Comparison of ENCODE assay signal across 10 cellular contexts in the genomic region with DNA sequence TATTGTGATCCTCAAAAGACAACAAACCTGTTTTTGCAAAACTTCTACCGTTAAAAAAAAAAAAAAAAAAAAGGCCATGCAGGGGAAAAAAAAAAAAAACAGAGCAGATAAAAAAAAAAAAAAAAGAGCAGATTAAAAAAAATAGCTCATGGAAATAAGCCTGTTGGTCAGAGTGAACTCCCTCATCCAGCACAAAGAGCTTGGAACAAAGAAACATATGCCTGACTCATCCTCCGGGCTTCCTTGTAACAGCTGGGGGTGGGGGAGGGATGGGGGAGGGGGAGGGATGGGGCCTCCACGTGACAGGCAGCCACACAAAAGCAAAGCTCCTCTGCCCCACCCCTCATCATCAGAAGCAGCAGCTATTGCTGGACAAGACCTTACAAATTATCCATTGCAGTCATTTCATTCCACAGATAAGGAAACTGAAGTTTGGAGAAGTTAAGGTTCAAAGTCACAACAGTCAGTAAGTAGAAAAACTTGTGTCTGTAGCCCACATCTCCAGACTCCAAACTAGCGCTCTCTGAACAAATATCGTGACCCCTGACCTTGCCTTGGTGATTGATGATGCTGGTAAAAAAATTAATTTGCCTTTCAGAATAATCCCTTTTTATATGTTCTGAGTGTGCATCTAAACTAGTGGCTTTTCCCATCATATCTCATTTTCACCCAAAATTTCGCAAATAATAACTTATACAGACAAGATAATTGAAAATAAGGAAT. TPM values are rescaled to one million over a fixed set of nuclear protein-coding genes. Genes with fewer than 3 reads are reported as not detected.
DNase-seq lines count a peak whose midpoint lies in the region; TF ChIP-seq lines count a peak whose summit lies in the region.
"Had no signal": no experiment of that assay in that cellular context is flagged by ENCODE, and none has a peak within 500 bp of the region (broad histone marks: within the 10 kb centered on the region; RNA-seq: fewer than 3 reads in every experiment).

No MANE protein-coding gene starts in this region.

- H3K4me1 ChIP-seq in GM23248 (ENCODE audit: insufficient read depth) = peaks cover 16% of the 10 kb centered on the region

- in situ Hi-C loops in GM23248 (cut with MboI) = no loop called here

- H3K79me2 ChIP-seq in GM23248 (ENCODE audit: insufficient read depth) = no peaks in the 10 kb centered on the region

- no peak overlapping the region for H3K9ac ChIP-seq in GM23248

- peak overlapping the region; percentile 40 for H3K4me2 ChIP-seq in GM23248 (ENCODE audit: unreplicated experiment)

- no peak overlapping the region for H3K4me3 ChIP-seq in GM23248
- H3K4me3 ChIP-seq in dorsolateral prefrontal cortex = peak overlapping the region in 2 of 59 donors; percentile 4 to 6
- H3K4me3 ChIP-seq in lower leg skin (ENCODE audit: low read depth, poor library complexity, severe bottlenecking) = no peak overlapping the region

- H3K9me2 ChIP-seq in GM23248 (ENCODE audit: insufficient read depth) = no peaks in the 10 kb centered on the region

- H3K27me3 ChIP-seq in GM23248 (replicated peaks; ENCODE audit: insufficient read depth) = no peaks in the 10 kb centered on the region
- H3K27me3 ChIP-seq in dorsolateral prefrontal cortex = no peaks in the 10 kb centered on the region

- DNase-seq in GM23248 (peak; percentile 89), NCI-H82 (lab: John Stamatoyannopoulos, UW) (peak; percentile 79), dorsolateral prefrontal cortex (peak in 7 of 10 donors; percentile 41 to 68 (median 59)), lower leg skin (ENCODE audit: low spot score in 2 of 2) (peak; percentile 62 to 89)
- no peak for DNase-seq in activated CD8-positive, alpha-beta memory T cell treated with anti-CD3 and anti-CD28 coated beads, Interleukin-2, amount 50 U/mL, for 4 hours
- DNase-seq in activated naive CD4-positive, alpha-beta T cell (lab: John Stamatoyannopoulos, UW) = no peak
- no peak for DNase-seq in stimulated activated CD4-positive, alpha-beta T cell treated with anti-CD3 and anti-CD28 coated beads, Interleukin-12 subunit alpha, Interleukin-12 subunit beta, amount 100 ng/mL, for 4 hours
- DNase-seq in activated CD4-positive, CD25-positive, alpha-beta regulatory T cell (lab: John Stamatoyannopoulos, UW) = no peak
- DNase-seq: naive B cell had no signal

- 32 to 43% methylated on average over 6 of the region's 6 CpGs for WGBS in GM23248 (ENCODE audit: low coverage in 1 of 2, low lambda C conversion rate in 2 of 2, missing lambda C conversion rate in 2 of 2), 2 experiments
- WGBS in lower leg skin, 2 donors = 39 to 40% methylated on average over 6 of the region's 6 CpGs

- H3F3A ChIP-seq in GM23248 (ENCODE audit: insufficient read depth) = peaks cover 36% of the 10 kb centered on the region

- TF ChIP-seq POLR2A in lower leg skin (IDR thresholded peaks at IDR 0.05) = no peak

- no peak overlapping the region for H2AFZ ChIP-seq in GM23248

- H3K36me3 ChIP-seq in GM23248 (ENCODE audit: low read depth) = no peaks in the 10 kb centered on the region

- H3K27ac ChIP-seq in GM23248 = no peak overlapping the region
- peak overlapping the region in 58 of 59 donors; percentile 30 to 97 (median 85) for H3K27ac ChIP-seq in dorsolateral prefrontal cortex

- H4K20me1 ChIP-seq in GM23248 (ENCODE audit: insufficient read depth) = no peaks in the 10 kb centered on the region

- intact Hi-C loops in dorsolateral prefrontal cortex (cut with DNase I) = loop anchor here (2.0 to 5.0 kb wide), 3 partner anchors 38 to 74 kb away; a partner anchor contains a TSS
- intact Hi-C loops in lower leg skin (cut with DNase I; ENCODE audit: low total_unique reads) = no loop called here

- TF ChIP-seq CTCF in dorsolateral prefrontal cortex (IDR thresholded peaks at IDR 0.05 in 54 of 56, conservative IDR thresholded peaks at IDR 0.05 in 2 of 56; ENCODE audit: low read depth in 1 of 56, partially characterized antibody in 56 of 56) (peak in 2 of 56 donors; percentile 5 to 11), lower leg skin (IDR thresholded peaks at IDR 0.05) (no peak)

- H3K9me3 ChIP-seq in GM23248 (ENCODE audit: low read depth) = no peaks in the 10 kb centered on the region

RNA-seq across cellular contexts. Expression of a gene that starts 38.9 kb away (rescaled TPM):
- total RNA-seq in GM23248 (2014; rRNA removed; shearing (Covaris generic)) = 12.3 and 17.1 TPM in 2 replicates
- 6.0 and 8.0 TPM in 2 replicates for polyA plus RNA-seq in GM23248 (2016; fragmentation: Nextera tagmentation; extraction: Ambion mirVana)
- total RNA-seq in dorsolateral prefrontal cortex = 10 to 100 TPM in 105 of 120 experiments, 1 to 10 TPM in 15; 5.6 to 99.0 (median 18.4) TPM
- total RNA-seq in lower leg skin = 10 to 100 TPM; 10.7 to 21.3 (median 13.3) TPM

RNA-seq across cellular contexts. Expression of a gene that starts 42.6 kb away (rescaled TPM):
- total RNA-seq in GM23248 (2014; rRNA removed; shearing (Covaris generic)) = not detected in 2 replicates
- not detected in 2 replicates for polyA plus RNA-seq in GM23248 (2016; fragmentation: Nextera tagmentation; extraction: Ambion mirVana)
- total RNA-seq in dorsolateral prefrontal cortex (10 to 100 TPM in 18 of 120 experiments, 1 to 10 TPM in 97, under 1 TPM in 3, not detected in 2; 0.47 to 18.8 (median 5.0) TPM), lower leg skin (1 to 10 TPM in 1 of 4 donors, not detected in 3; 1.1 TPM)
- polyA plus RNA-seq: IgD-negative memory B cell had no signal

Comparison
In these comparisons a context has a peak if more than half of its experiments do, and no peak if none do; other contexts are left out.
1. DNase-seq: peak in GM23248 (single experiment), NCI-H82 (single experiment), dorsolateral prefrontal cortex (7 of 10) and lower leg skin (2 of 2); none in activated CD8-positive, alpha-beta memory T cell treated with anti-CD3 and anti-CD28 coated beads, Interleukin-2, amount 50 U/mL, for 4 hours (single experiment), activated naive CD4-positive, alpha-beta T cell (0 of 4), stimulated activated CD4-positive, alpha-beta T cell treated with anti-CD3 and anti-CD28 coated beads, Interleukin-12 subunit alpha, Interleukin-12 subunit beta, amount 100 ng/mL, for 4 hours (single experiment) and activated CD4-positive, CD25-positive, alpha-beta regulatory T cell (0 of 4).